In the genomic region with DNA sequence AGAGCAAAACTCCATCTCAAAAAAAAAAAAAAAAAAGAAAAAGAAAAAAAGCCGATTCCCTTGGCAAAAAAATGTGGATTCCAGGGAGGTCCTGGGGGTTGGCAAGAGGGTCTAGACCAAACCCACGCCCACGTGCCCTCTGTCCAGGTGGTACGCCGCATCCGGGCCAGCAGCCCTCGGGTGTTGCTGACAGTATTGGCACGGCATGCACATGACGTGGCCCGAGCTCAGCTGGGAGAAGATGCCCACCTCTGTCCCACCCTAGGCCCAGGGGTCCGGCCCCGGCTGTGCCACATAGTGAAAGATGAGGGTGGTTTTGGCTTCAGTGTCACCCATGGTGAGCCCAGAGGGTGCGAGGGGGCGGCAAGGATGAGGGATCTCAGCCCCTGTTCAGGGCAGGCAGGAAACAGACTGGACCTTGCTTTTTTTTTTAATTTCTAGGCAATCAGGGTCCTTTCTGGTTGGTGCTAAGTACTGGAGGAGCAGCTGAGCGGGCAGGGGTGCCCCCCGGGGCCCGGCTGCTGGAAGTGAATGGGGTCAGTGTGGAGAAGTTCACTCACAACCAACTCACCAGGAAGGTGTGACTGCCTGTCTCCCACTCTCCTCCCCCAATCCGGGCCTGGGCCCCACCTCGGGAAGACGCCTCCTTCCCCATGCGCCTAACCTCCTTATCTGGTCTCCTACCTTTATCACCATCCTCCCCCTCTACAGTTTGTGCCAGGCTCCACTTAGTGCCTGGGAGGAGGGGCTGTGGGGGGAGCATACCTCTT, we compare ENCODE assay signal across 19 cellular contexts. TPM values are rescaled to one million over a fixed set of nuclear protein-coding genes. Genes with fewer than 3 reads are reported as not detected.
DNase-seq lines count a peak whose midpoint lies in the region; ATAC-seq, FAIRE-seq and TF ChIP-seq lines count a peak whose summit lies in the region.
"Had no signal": no experiment of that assay in that cellular context is flagged by ENCODE, and none has a peak within 500 bp of the region (broad histone marks: within the 10 kb centered on the region; RNA-seq: fewer than 3 reads in every experiment).

No MANE protein-coding gene starts in this region.

- intact Hi-C loops in kidney (cut with DNase I) (no loop called here), sciatic nerve (cut with DNase I) (no loop called here)

- H3K4me1 ChIP-seq in kidney (ENCODE audit: control insufficient read depth in 1 of 2, insufficient read depth in 1 of 2, low read depth in 1 of 2, low read length in 2 of 2) = peaks cover 0 to 3% of the 10 kb centered on the region in 2 donors

- DNase-seq in H7 (peak; percentile 54), NCI-H226 (peak; percentile 13), kidney (peak; percentile 37), sciatic nerve (ENCODE audit: low spot score) (no peak), NCI-H2196 (lab: John Stamatoyannopoulos, UW; ENCODE audit: unreplicated experiment) (no peak), globus pallidus (ENCODE audit: low spot score) (no peak)
- DNase-seq: BE2C; CD8-positive, alpha-beta T cell; COR-L47; DMS153; DMS79 treated with DMSO at 0.1 percent for 48 hours; GDM1 had no signal

- H3K27me3 ChIP-seq in H7 (ENCODE audit: control insufficient read depth, insufficient read depth, low read length) = no peaks in the 10 kb centered on the region
- H3K27me3 ChIP-seq: BE2C had no signal

- H3K36me3 ChIP-seq in H7 (replicated peaks; ENCODE audit: control insufficient read depth, insufficient read depth, low read length) (no peaks in the 10 kb centered on the region), kidney (ENCODE audit: control insufficient read depth in 1 of 2, insufficient read depth in 2 of 2, low read length in 2 of 2) (no peaks in the 10 kb centered on the region)
- H3K36me3 ChIP-seq: BE2C had no signal

- H3K9me3 ChIP-seq in kidney (ENCODE audit: control insufficient read depth in 1 of 2, low read length in 2 of 2) = no peaks in the 10 kb centered on the region
- H3K9me3 ChIP-seq: A549, BE2C had no signal

- H3K4me3 ChIP-seq in H7 (ENCODE audit: insufficient read depth, low read depth, low read length) (no peak overlapping the region), kidney (ENCODE audit: low read length in 2 of 2) (no peak overlapping the region)
- H3K4me3 ChIP-seq: A549 had no signal

- TF ChIP-seq CTCF in kidney (IDR thresholded peaks at IDR 0.05; ENCODE audit: borderline replicate concordance, extremely low read depth, insufficient read depth) = no peak

- FAIRE-seq in kidney (lab: Jason Lieb, UNC) = no peak
- FAIRE-seq: A549, D721Med, GM12892, H54 had no signal

- ATAC-seq in sciatic nerve = peak; percentile 8
- ATAC-seq: CD8-positive, alpha-beta T cell had no signal

- H3K9ac ChIP-seq in kidney (ENCODE audit: low read length in 2 of 2) = no peak overlapping the region

- no peak overlapping the region for H3K27ac ChIP-seq in kidney (ENCODE audit: low read depth in 2 of 2, low read length in 2 of 2)
- H3K27ac ChIP-seq: A549 had no signal

RNA-seq across cellular contexts. Expression of a gene that starts 2.0 kb away (rescaled TPM):
- not detected in 2 replicates for total RNA-seq in H7 (2014; rRNA removed; shearing (Covaris generic))
- 3.5 TPM for total RNA-seq in kidney
- 47.9 TPM for polyA plus RNA-seq in kidney (ENCODE audit: insufficient read depth, low read depth, low replicate concordance)
- 0.62 TPM for total RNA-seq in sciatic nerve
- polyA plus RNA-seq: AG04450, IgD-negative memory B cell had no signal

RNA-seq across cellular contexts. Expression of a gene that starts 18.8 kb away (rescaled TPM):
- total RNA-seq in H7 (2014; rRNA removed; shearing (Covaris generic)) = 34.0 and 44.0 TPM in 2 replicates
- total RNA-seq in kidney = 21.2 TPM
- polyA plus RNA-seq in kidney (ENCODE audit: insufficient read depth, low read depth, low replicate concordance) = 11.9 TPM
- 13.9 TPM for total RNA-seq in sciatic nerve

RNA-seq across cellular contexts. Expression of a gene that starts 18.8 kb away (rescaled TPM):
- 16.1 and 23.6 TPM in 2 replicates for total RNA-seq in H7 (2014; rRNA removed; shearing (Covaris generic))
- total RNA-seq in kidney = 20.6 TPM
- 2.0 TPM for polyA plus RNA-seq in kidney (ENCODE audit: insufficient read depth, low read depth, low replicate concordance)
- 31.1 TPM for total RNA-seq in sciatic nerve

RNA-seq across cellular contexts. Expression of a gene that starts 38.5 kb away (rescaled TPM):
- 0.31 and 0.37 TPM in 2 replicates for total RNA-seq in H7 (2014; rRNA removed; shearing (Covaris generic))
- total RNA-seq in kidney (0.25 TPM), sciatic nerve (not detected)
- polyA plus RNA-seq in kidney (ENCODE audit: insufficient read depth, low read depth, low replicate concordance) = 0.52 TPM
- total RNA-seq: CD8-positive, alpha-beta T cell had no signal
- polyA plus RNA-seq: CD14-positive monocyte, IgD-negative memory B cell had no signal

Comparison
In these comparisons a context has a peak if more than half of its experiments do, and no peak if none do; other contexts are left out.
1. DNase-seq: peak in H7 (single experiment), NCI-H226 (single experiment) and kidney (single experiment); none in sciatic nerve (single experiment), NCI-H2196 (single experiment) and globus pallidus (single experiment).